26 cellular contexts compared by ENCODE assay signal in genomic region chr11:14273885-14274284, GRCh38.
"Had no signal": no experiment of that assay in that cellular context is flagged by ENCODE, and none has a peak within 500 bp of the region (broad histone marks: within the 10 kb centered on the region; RNA-seq: fewer than 3 reads in every experiment).

No MANE protein-coding gene starts in this region.

- H3K9me3 ChIP-seq: heart left ventricle, left lung, lower lobe of right lung, mucosa of descending colon, pancreas, psoas muscle, sigmoid colon, suprapubic skin, tibial artery, upper lobe of right lung had no signal

- H3K27me3 ChIP-seq: dorsolateral prefrontal cortex, heart left ventricle, left lung, pancreas, sigmoid colon, suprapubic skin, tibial artery, upper lobe of right lung had no signal

- DNase-seq: activated CD4-positive, alpha-beta T cell treated with anti-CD3 and anti-CD28 coated beads for 48 hours; activated CD4-positive, alpha-beta T cell treated with anti-CD3 and anti-CD28 coated beads, Interleukin-2, amount 50 U/mL, for 48 hours; activated CD8-positive, alpha-beta memory T cell treated with anti-CD3 and anti-CD28 coated beads for 24 hours; activated effector memory CD4-positive, alpha-beta T cell treated with anti-CD3 and anti-CD28 coated beads, Interleukin-2, amount 50 U/mL, for 16 hours; activated naive CD4-positive, alpha-beta T cell treated with anti-CD3 and anti-CD28 coated beads, Interleukin-2, amount 10 ng/mL, durations not matched to agents 7 days and 5 days; dorsolateral prefrontal cortex; effector memory CD4-positive, alpha-beta T cell; heart left ventricle; kidney glomerular epithelial cell; left lung; lower lobe of right lung; mesendoderm; mucosa of descending colon; pancreas; psoas muscle; sigmoid colon; stimulated activated CD4-positive, alpha-beta T cell treated with anti-CD3 and anti-CD28 coated beads, Interleukin-2, amount 100 ng/mL, for 24 hours; stimulated activated naive CD4-positive, alpha-beta T cell; T-helper 9 cell; tibial artery; upper lobe of right lung had no signal

- H3K36me3 ChIP-seq: left lung, lower lobe of right lung, pancreas, upper lobe of right lung had no signal

- ATAC-seq: activated CD4-positive, CD25-positive, alpha-beta regulatory T cell treated with anti-CD3 and anti-CD28 coated beads, Interleukin-2, amount 50 U/mL, for 24 hours; heart left ventricle; left lung; lower lobe of right lung; mucosa of descending colon; natural killer cell treated with Interleukin-12 subunit alpha and Interleukin-12 subunit beta and Interleukin-15 and Interleukin-18, amount 100 ng/mL, for 72 hours; pancreas; psoas muscle; upper lobe of right lung had no signal

- H3K4me3 ChIP-seq: coronary artery, dorsolateral prefrontal cortex, heart left ventricle, left lung, lower lobe of right lung, mucosa of descending colon, pancreas, psoas muscle, sigmoid colon, smooth muscle cell, suprapubic skin, tibial artery, upper lobe of right lung had no signal

- H3K4me1 ChIP-seq: left lung, pancreas, suprapubic skin, tibial artery had no signal
